Comparison of ENCODE assay signal across 1 cellular context in the genomic region with DNA sequence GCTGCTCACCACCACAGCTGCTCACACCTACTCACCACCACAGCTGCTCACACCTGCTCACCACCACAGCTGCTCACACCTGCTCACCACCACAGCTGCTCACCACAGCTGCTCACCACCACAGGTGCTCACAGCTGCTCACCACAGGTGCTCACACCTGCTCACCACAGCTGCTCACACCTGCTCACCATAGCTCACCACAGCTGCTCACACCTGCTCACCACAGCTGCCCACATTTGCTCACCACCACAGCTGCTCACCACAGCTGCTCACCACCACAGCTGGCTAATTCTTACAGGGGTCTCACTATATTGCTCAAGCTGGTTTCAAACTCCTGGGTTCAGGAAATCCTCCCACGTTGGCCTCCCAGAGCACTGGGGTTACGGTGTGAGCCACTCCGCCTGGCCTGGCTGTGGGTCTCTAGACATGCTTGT.
TF ChIP-seq lines count a peak whose summit lies in the region.

No MANE protein-coding gene starts in this region.

TF ChIP-seq in GM12878, 131 proteins besides CTCF, POLR2A, EP300 and RAD21:
- TF ChIP-seq RCOR1 (conservative IDR thresholded peaks at IDR 0.05; ENCODE audit: low read depth, low read length) (no peak), ZBTB40 (IDR thresholded peaks at IDR 0.05; ENCODE audit: borderline replicate concordance) (no peak), PML (IDR thresholded peaks at IDR 0.05; ENCODE audit: low read length) (no peak), POU2F2 (IDR thresholded peaks at IDR 0.05; ENCODE audit: borderline replicate concordance, low read depth, low read length) (no peak), GABPA (IDR thresholded peaks at IDR 0.05; ENCODE audit: low read depth) (0 out of 2 replicates have a peak, but pooled peaks have one; percentile 36), SPI1 (IDR thresholded peaks at IDR 0.05; ENCODE audit: borderline replicate concordance, insufficient read depth, low read depth, low read length) (no peak), TCF3 (IDR thresholded peaks at IDR 0.05; ENCODE audit: borderline replicate concordance, insufficient read depth, low read depth, low read length) (peak; percentile 83; the same call in 1 of the 2 replicates), RUNX3 (IDR thresholded peaks at IDR 0.05; ENCODE audit: low read length) (peak; percentile 6; the same call in 1 of the 2 replicates), NR2C2 (IDR thresholded peaks at IDR 0.05; ENCODE audit: borderline replicate concordance, control insufficient read depth, insufficient read length, low read depth) (no peak), POLR2AphosphoS2 (IDR thresholded peaks at IDR 0.05; ENCODE audit: low read depth, low read length) (no peak), TCF7 (IDR thresholded peaks at IDR 0.05; ENCODE audit: borderline replicate concordance) (no peak), CEBPZ (IDR thresholded peaks at IDR 0.05; ENCODE audit: low read depth, low read length) (no peak), RB1 (IDR thresholded peaks at IDR 0.05; ENCODE audit: borderline replicate concordance) (no peak), TCF12 (IDR thresholded peaks at IDR 0.05; ENCODE audit: low read depth, low read length) (peak; percentile 94), CHD1 (IDR thresholded peaks at IDR 0.05; ENCODE audit: low read depth, low read length) (no peak), CBX5 (IDR thresholded peaks at IDR 0.05; ENCODE audit: low read depth) (0 out of 2 replicates have a peak, but pooled peaks have one; percentile 38), TARDBP (IDR thresholded peaks at IDR 0.05; ENCODE audit: borderline replicate concordance) (no peak)
- TF ChIP-seq, protein P1, sequence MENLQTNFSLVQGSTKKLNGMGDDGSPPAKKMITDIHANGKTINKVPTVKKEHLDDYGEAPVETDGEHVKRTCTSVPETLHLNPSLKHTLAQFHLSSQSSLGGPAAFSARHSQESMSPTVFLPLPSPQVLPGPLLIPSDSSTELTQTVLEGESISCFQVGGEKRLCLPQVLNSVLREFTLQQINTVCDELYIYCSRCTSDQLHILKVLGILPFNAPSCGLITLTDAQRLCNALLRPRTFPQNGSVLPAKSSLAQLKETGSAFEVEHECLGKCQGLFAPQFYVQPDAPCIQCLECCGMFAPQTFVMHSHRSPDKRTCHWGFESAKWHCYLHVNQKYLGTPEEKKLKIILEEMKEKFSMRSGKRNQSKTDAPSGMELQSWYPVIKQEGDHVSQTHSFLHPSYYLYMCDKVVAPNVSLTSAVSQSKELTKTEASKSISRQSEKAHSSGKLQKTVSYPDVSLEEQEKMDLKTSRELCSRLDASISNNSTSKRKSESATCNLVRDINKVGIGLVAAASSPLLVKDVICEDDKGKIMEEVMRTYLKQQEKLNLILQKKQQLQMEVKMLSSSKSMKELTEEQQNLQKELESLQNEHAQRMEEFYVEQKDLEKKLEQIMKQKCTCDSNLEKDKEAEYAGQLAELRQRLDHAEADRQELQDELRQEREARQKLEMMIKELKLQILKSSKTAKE (IDR thresholded peaks at IDR 0.05; ENCODE audit: low read depth, poor library complexity, severe bottlenecking): no peak
- TF ChIP-seq, protein P2, sequence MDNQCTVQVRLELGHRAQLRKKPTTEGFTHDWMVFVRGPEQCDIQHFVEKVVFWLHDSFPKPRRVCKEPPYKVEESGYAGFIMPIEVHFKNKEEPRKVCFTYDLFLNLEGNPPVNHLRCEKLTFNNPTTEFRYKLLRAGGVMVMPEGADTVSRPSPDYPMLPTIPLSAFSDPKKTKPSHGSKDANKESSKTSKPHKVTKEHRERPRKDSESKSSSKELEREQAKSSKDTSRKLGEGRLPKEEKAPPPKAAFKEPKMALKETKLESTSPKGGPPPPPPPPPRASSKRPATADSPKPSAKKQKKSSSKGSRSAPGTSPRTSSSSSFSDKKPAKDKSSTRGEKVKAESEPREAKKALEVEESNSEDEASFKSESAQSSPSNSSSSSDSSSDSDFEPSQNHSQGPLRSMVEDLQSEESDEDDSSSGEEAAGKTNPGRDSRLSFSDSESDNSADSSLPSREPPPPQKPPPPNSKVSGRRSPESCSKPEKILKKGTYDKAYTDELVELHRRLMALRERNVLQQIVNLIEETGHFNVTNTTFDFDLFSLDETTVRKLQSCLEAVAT (IDR thresholded peaks at IDR 0.05): no peak
- TF ChIP-seq, protein P3, sequence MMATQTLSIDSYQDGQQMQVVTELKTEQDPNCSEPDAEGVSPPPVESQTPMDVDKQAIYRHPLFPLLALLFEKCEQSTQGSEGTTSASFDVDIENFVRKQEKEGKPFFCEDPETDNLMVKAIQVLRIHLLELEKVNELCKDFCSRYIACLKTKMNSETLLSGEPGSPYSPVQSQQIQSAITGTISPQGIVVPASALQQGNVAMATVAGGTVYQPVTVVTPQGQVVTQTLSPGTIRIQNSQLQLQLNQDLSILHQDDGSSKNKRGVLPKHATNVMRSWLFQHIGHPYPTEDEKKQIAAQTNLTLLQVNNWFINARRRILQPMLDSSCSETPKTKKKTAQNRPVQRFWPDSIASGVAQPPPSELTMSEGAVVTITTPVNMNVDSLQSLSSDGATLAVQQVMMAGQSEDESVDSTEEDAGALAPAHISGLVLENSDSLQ (IDR thresholded peaks at IDR 0.05): no peak
- TF ChIP-seq, protein P4, sequence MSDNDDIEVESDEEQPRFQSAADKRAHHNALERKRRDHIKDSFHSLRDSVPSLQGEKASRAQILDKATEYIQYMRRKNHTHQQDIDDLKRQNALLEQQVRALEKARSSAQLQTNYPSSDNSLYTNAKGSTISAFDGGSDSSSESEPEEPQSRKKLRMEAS (IDR thresholded peaks at IDR 0.05; ENCODE audit: low read depth, low read length): no peak
